ENCODE assay signal across 26 cellular contexts in the genomic region with DNA sequence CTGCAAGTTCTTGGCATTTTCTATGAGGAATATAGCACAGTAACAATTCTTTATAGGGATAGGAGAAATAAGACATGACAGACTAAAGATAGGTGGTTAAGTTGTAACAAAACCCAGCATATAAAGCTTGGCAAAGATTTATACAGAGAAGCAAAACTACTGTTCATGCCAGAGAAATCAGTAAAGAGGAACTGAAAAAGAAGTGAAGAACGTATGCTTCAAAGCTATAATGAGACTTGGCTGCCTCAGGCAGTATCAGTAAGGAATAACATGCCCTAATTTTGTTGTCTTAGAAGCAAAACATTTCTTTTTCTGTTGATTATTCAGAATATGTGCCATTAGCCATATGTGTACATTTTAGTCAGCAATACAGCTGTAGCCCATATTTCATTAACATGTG.
DNase-seq lines count a peak whose midpoint lies in the region; ATAC-seq, FAIRE-seq and TF ChIP-seq lines count a peak whose summit lies in the region.
"Had no signal": no experiment of that assay in that cellular context is flagged by ENCODE, and none has a peak within 500 bp of the region (broad histone marks: within the 10 kb centered on the region; RNA-seq: fewer than 3 reads in every experiment).

No MANE protein-coding gene starts in this region.

- in situ Hi-C loops in GM12878 (cut with MboI) = no loop called here

- TF ChIP-seq CTCF in GM12878 (IDR thresholded peaks at IDR 0.05 in 2 of 3, conservative IDR thresholded peaks at IDR 0.05 in 1 of 3; ENCODE audit: control insufficient read depth in 2 of 3, extremely low read depth in 1 of 3, insufficient read depth in 1 of 3, low read depth in 3 of 3, low read length in 3 of 3) = no peak

- H3K79me2 ChIP-seq in GM12878 (ENCODE audit: control insufficient read depth, insufficient read depth, low read length) = no peaks in the 10 kb centered on the region

- no peak overlapping the region for H3K4me3 ChIP-seq in GM12878
- H3K4me3 ChIP-seq: gastrocnemius medialis, skin epidermis, stomach, upper lobe of left lung had no signal

- H4K20me1 ChIP-seq in GM12878 (ENCODE audit: control insufficient read depth, insufficient read depth) = no peaks in the 10 kb centered on the region

- H3K9me3 Mint-ChIP-seq in activated naive CD8-positive, alpha-beta T cell treated with anti-CD3 and anti-CD28 coated beads for 36 hours = no peaks in the 10 kb centered on the region

- no peak overlapping the region for H3K27ac Mint-ChIP-seq in activated naive CD8-positive, alpha-beta T cell treated with anti-CD3 and anti-CD28 coated beads for 36 hours
- H3K27ac Mint-ChIP-seq: activated naive CD8-positive, alpha-beta T cell; activated T-helper 17 cell treated with anti-CD3 and anti-CD28 coated beads, Interleukin-2, amount 50 U/mL, for 72 hours; CD8-positive, alpha-beta T cell had no signal

- H3K9ac ChIP-seq in GM12878 (ENCODE audit: control insufficient read depth, insufficient read depth, low read length) = no peak overlapping the region

- FAIRE-seq in GM12878 (lab: Jason Lieb, UNC) = peak; percentile 75
- FAIRE-seq: H54 had no signal

- ATAC-seq in GM18858 (IDR thresholded peaks at IDR 0.05; ENCODE audit: unreplicated experiment) (peak; percentile 96), HG02588 (IDR thresholded peaks at IDR 0.05; ENCODE audit: unreplicated experiment) (peak; percentile 73), HG03175 (IDR thresholded peaks at IDR 0.05; ENCODE audit: unreplicated experiment) (peak; percentile 67), GM12878 (peak; percentile 94)
- ATAC-seq: activated T-helper 17 cell treated with anti-CD3 and anti-CD28 coated beads, Interleukin-2, amount 50 U/mL, for 72 hours; CD8-positive, alpha-beta T cell; gastrocnemius medialis; Right ventricle myocardium inferior had no signal

- intact Hi-C loops in GM12878 (cut with micrococcal nuclease; ENCODE audit: unreplicated experiment) = no loop called here

- BruUV-seq in GM12878 (replicated peaks; lab: Mats Ljungman, UMichigan) = no TSS peak

- no peaks in the 10 kb centered on the region for H3K36me3 Mint-ChIP-seq in activated naive CD8-positive, alpha-beta T cell treated with anti-CD3 and anti-CD28 coated beads for 36 hours
- H3K36me3 Mint-ChIP-seq: activated naive CD8-positive, alpha-beta T cell; CD8-positive, alpha-beta T cell had no signal

- no peak for TF ChIP-seq RAD21 in GM12878 (IDR thresholded peaks at IDR 0.05; ENCODE audit: insufficient read depth, low read depth, low read length)

- H3K4me2 ChIP-seq in GM12878 (ENCODE audit: control insufficient read depth, insufficient read depth) = no peak overlapping the region

- no peaks in the 10 kb centered on the region for H3K27me3 Mint-ChIP-seq in activated naive CD8-positive, alpha-beta T cell treated with anti-CD3 and anti-CD28 coated beads for 36 hours
- H3K27me3 Mint-ChIP-seq: activated naive CD8-positive, alpha-beta T cell; activated T-helper 17 cell treated with anti-CD3 and anti-CD28 coated beads, Interleukin-2, amount 50 U/mL, for 72 hours had no signal

- H3K4me1 Mint-ChIP-seq in activated naive CD8-positive, alpha-beta T cell treated with anti-CD3 and anti-CD28 coated beads for 36 hours = no peaks in the 10 kb centered on the region
- H3K4me1 Mint-ChIP-seq: activated T-helper 17 cell treated with anti-CD3 and anti-CD28 coated beads, Interleukin-2, amount 50 U/mL, for 72 hours had no signal

- WGBS in GM12878 (ENCODE audit: insufficient coverage, insufficient replicate concordance, low lambda C conversion rate, missing lambda C conversion rate) = 4% methylated on average over 1 of the region's 1 CpG

- RAD21 ChIA-PET in GM12878 (lab: Charles Lee; ENCODE audit: unreplicated experiment) = interaction anchor here (1.2 kb wide), 1 partner anchor 438 kb away, joined by 4 read pairs; no protein-coding TSS in a partner anchor

- no peak overlapping the region for H2AFZ ChIP-seq in GM12878 (ENCODE audit: control insufficient read depth, low read depth, low read length)

- no peak overlapping the region for H3K4me3 Mint-ChIP-seq in activated naive CD8-positive, alpha-beta T cell treated with anti-CD3 and anti-CD28 coated beads for 36 hours
- H3K4me3 Mint-ChIP-seq: activated naive CD8-positive, alpha-beta T cell; activated T-helper 17 cell treated with anti-CD3 and anti-CD28 coated beads, Interleukin-2, amount 50 U/mL, for 72 hours; CD8-positive, alpha-beta T cell had no signal

- POLR2A ChIA-PET in GM12878 (lab: Charles Lee) = no interaction called here

- H3K4me1 ChIP-seq in GM12878 (ENCODE audit: control insufficient read depth, insufficient read depth, low read length) = no peaks in the 10 kb centered on the region
- H3K4me1 ChIP-seq: gastrocnemius medialis, stomach, upper lobe of left lung had no signal

- H3K27ac ChIP-seq in GM12878 (ENCODE audit: control insufficient read depth, insufficient read depth) = no peak overlapping the region
- H3K27ac ChIP-seq: gastrocnemius medialis, neutrophil, skin epidermis, stomach, upper lobe of left lung had no signal

- TF ChIP-seq EP300 in GM12878 (IDR thresholded peaks at IDR 0.05; ENCODE audit: borderline replicate concordance in 1 of 2, control insufficient read depth in 1 of 2, low read depth in 2 of 2, low read length in 2 of 2) = 0 out of 4 replicates have a peak, but pooled peaks of 1 of the 2 experiments have one; percentile 30

- TF ChIP-seq POLR2A in GM12878 (IDR thresholded peaks at IDR 0.05; ENCODE audit: low read depth, low read length) = no peak

- CTCF ChIA-PET in GM12878 (lab: Yijun Ruan, JAX) = no interaction called here

- H3K36me3 ChIP-seq in GM12878 (ENCODE audit: control insufficient read depth in 2 of 2, insufficient read depth in 2 of 2, low read length in 1 of 2) = no peaks in the 10 kb centered on the region
- H3K36me3 ChIP-seq: gastrocnemius medialis, neutrophil, stomach, upper lobe of left lung had no signal

- DNase-seq in GM12878 (ENCODE audit: low read depth, low spot score) (no peak), globus pallidus (ENCODE audit: low spot score) (no peak), glomerular visceral epithelial cell (ENCODE audit: extremely low spot score) (no peak)
- no peak for DNase-seq in stimulated activated CD4-positive, alpha-beta T cell treated with anti-CD3 and anti-CD28 coated beads, Interleukin-15, amount 100 ng/mL, for 24 hours
- DNase-seq in activated naive CD8-positive, alpha-beta T cell treated with anti-CD3 and anti-CD28 coated beads for 36 hours = no peak
- DNase-seq: CD8-positive, alpha-beta T cell; DMS153; gastrocnemius medialis; KG1; kidney glomerular epithelial cell; mammary epithelial cell; NCI-H1092 treated with DMSO at 0.1 percent for 48 hours; NCI-H2081; NCI-H510A; stimulated activated CD4-positive, alpha-beta T cell treated with anti-CD3 and anti-CD28 coated beads, Interleukin-2, amount 100 ng/mL, for 48 hours; stomach; upper lobe of left lung had no signal

- H3K27me3 ChIP-seq in GM12878 (replicated peaks in 1 of 2; ENCODE audit: control insufficient read depth in 2 of 2, insufficient read depth in 2 of 2, low read length in 1 of 2) = no peaks in the 10 kb centered on the region
- H3K27me3 ChIP-seq: gastrocnemius medialis, neutrophil, stomach, upper lobe of left lung had no signal

- SMC1A ChIA-PET in GM12878 (lab: Charles Lee; ENCODE audit: uncharacterized antibody, unreplicated experiment) = interaction anchor here (0.6 to 0.9 kb wide), 2 partner anchors 13 to 417 kb away, joined by 3 to 4 read pairs; no protein-coding TSS in a partner anchor

- no peaks in the 10 kb centered on the region for H3K9me3 ChIP-seq in GM12878 (replicated peaks; ENCODE audit: control insufficient read depth, insufficient read depth, low read length)
- H3K9me3 ChIP-seq: gastrocnemius medialis, neutrophil, stomach, upper lobe of left lung had no signal

TF ChIP-seq in GM12878, 131 proteins besides CTCF, POLR2A, EP300 and RAD21 (continues in another document):
- no peak for TF ChIP-seq RBBP5 (conservative IDR thresholded peaks at IDR 0.05)
- no peak for TF ChIP-seq TCF12 (IDR thresholded peaks at IDR 0.05; ENCODE audit: low read depth, low read length)
- no peak for TF ChIP-seq ASH2L (IDR thresholded peaks at IDR 0.05; ENCODE audit: borderline replicate concordance, low read depth)
- TF ChIP-seq JUND (IDR thresholded peaks at IDR 0.05; ENCODE audit: low read depth, low read length) = no peak
- TF ChIP-seq, protein P1, sequence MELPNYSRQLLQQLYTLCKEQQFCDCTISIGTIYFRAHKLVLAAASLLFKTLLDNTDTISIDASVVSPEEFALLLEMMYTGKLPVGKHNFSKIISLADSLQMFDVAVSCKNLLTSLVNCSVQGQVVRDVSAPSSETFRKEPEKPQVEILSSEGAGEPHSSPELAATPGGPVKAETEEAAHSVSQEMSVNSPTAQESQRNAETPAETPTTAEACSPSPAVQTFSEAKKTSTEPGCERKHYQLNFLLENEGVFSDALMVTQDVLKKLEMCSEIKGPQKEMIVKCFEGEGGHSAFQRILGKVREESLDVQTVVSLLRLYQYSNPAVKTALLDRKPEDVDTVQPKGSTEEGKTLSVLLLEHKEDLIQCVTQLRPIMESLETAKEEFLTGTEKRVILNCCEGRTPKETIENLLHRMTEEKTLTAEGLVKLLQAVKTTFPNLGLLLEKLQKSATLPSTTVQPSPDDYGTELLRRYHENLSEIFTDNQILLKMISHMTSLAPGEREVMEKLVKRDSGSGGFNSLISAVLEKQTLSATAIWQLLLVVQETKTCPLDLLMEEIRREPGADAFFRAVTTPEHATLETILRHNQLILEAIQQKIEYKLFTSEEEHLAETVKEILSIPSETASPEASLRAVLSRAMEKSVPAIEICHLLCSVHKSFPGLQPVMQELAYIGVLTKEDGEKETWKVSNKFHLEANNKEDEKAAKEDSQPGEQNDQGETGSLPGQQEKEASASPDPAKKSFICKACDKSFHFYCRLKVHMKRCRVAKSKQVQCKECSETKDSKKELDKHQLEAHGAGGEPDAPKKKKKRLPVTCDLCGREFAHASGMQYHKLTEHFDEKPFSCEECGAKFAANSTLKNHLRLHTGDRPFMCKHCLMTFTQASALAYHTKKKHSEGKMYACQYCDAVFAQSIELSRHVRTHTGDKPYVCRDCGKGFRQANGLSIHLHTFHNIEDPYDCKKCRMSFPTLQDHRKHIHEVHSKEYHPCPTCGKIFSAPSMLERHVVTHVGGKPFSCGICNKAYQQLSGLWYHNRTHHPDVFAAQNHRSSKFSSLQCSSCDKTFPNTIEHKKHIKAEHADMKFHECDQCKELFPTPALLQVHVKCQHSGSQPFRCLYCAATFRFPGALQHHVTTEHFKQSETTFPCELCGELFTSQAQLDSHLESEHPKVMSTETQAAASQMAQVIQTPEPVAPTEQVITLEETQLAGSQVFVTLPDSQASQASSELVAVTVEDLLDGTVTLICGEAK (IDR thresholded peaks at IDR 0.05; ENCODE audit: borderline replicate concordance) = no peak
- no peak for TF ChIP-seq SIX5 (IDR thresholded peaks at IDR 0.05; ENCODE audit: low read depth, low read length, severe bottlenecking)
- TF ChIP-seq NBN (IDR thresholded peaks at IDR 0.05) = no peak
- no peak for TF ChIP-seq CHD4 (IDR thresholded peaks at IDR 0.05)
- TF ChIP-seq MTA2 (IDR thresholded peaks at IDR 0.05; ENCODE audit: low read depth) = peak; percentile 55; the same call in 1 of the 2 replicates
